In genomic region chr10:59967079-59967478, GRCh38 we compare ENCODE assay signal across 1 cellular context.
TF ChIP-seq lines count a peak whose summit lies in the region.

No MANE protein-coding gene starts in this region.

TF ChIP-seq in GM23338, 12 proteins besides CTCF, POLR2A, EP300 and RAD21 (continued from another document):
- TF ChIP-seq ZNF462 (CRISPR knock-in tag; IDR thresholded peaks at IDR 0.05) (no peak), ZNF331 (CRISPR knock-in tag; IDR thresholded peaks at IDR 0.05; ENCODE audit: low read depth) (no peak), CREB1 (CRISPR knock-in tag; IDR thresholded peaks at IDR 0.05; ENCODE audit: low read depth) (no peak), ZNF114 (CRISPR knock-in tag; IDR thresholded peaks at IDR 0.05) (no peak), STAT1 (IDR thresholded peaks at IDR 0.05; ENCODE audit: unreplicated experiment) (no peak), REST (IDR thresholded peaks at IDR 0.05; ENCODE audit: unreplicated experiment) (no peak), ETS1 (IDR thresholded peaks at IDR 0.05) (no peak), EZH2 (IDR thresholded peaks at IDR 0.05; ENCODE audit: low read depth, unreplicated experiment) (no peak)
